8 cellular contexts compared by ENCODE assay signal in the genomic region with DNA sequence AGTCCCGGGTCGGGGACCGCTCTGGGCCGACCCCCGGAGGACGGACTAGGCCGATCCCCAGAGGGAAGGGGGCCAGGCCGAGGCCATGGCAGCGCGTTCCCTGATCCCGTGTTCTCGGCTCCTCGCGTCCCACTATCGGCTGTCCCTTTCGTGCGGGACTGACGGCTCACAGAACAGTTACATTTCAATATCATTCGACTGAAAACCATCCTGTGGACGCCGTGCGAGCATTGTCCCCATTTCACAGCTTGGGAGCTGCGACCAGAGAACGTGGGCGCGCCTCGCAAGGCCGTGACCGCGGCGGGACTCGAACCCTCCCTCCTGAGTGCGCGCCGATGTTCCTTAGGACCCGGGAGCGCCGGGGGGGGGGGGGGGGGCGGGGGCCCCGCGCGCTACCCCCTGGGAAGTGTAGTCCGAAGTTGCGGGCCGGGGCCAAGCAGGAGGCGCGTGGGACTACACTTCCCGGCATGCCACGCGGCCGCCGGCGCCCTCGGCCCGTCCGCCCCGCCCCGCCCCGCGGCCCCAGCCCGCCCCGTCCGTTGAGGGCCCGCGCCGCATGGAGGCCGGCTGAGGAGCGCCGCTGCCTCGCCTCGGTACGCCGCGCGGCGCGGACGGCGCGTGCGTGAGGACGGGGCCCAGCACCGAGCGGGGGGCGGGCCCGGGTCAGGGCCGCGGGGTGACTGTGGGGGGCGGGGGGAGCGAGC. TPM values are rescaled to one million over a fixed set of nuclear protein-coding genes. Genes with fewer than 3 reads are reported as not detected.
DNase-seq lines count a peak whose midpoint lies in the region; ATAC-seq and TF ChIP-seq lines count a peak whose summit lies in the region.

A gene with protein sequence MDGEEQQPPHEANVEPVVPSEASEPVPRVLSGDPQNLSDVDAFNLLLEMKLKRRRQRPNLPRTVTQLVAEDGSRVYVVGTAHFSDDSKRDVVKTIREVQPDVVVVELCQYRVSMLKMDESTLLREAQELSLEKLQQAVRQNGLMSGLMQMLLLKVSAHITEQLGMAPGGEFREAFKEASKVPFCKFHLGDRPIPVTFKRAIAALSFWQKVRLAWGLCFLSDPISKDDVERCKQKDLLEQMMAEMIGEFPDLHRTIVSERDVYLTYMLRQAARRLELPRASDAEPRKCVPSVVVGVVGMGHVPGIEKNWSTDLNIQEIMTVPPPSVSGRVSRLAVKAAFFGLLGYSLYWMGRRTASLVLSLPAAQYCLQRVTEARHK (plus strand): TSS at position 530 of the 704 bp plus-strand sequence. CDS start 7,148 bp downstream, outside the sequence.

- TF ChIP-seq CTCF in stomach (IDR thresholded peaks at IDR 0.05) = no peak

- ATAC-seq in GM19023 (IDR thresholded peaks at IDR 0.05; ENCODE audit: unreplicated experiment) = peak; percentile 40

- H3K4me1 ChIP-seq in neuron (ENCODE audit: insufficient read depth, low read length) (peaks cover 5% of the 10 kb centered on the region), stomach (peaks cover 42 to 78% (median 76%) of the 10 kb centered on the region in 4 donors)

- no peak for TF ChIP-seq POLR2A in stomach (IDR thresholded peaks at IDR 0.05)

- H3K27ac ChIP-seq in SK-N-MC = 0 out of 2 replicates have a peak within 1 kb of the TSS, but pooled peaks have one; percentile 44
- H3K27ac ChIP-seq in stomach = peak within 1 kb of the TSS; percentile 71 to 89 (median 85)

- WGBS in stomach, 5 donors = 2 to 3% (median 2%) methylated on average over 28 to 74 of the region's 90 CpGs

- H3K36me3 ChIP-seq in SK-N-MC (ENCODE audit: insufficient read depth, low read length) = no peaks in the 10 kb centered on the region; the same call in 1 of the 2 replicates
- H3K36me3 ChIP-seq in neuron (ENCODE audit: insufficient read depth, low read length) = no peaks in the 10 kb centered on the region
- peaks cover 0 to 5% (median 0%) of the 10 kb centered on the region in 4 donors for H3K36me3 ChIP-seq in stomach

- H3K27me3 ChIP-seq in neuron (ENCODE audit: insufficient read depth, low read length) (no peaks in the 10 kb centered on the region), stomach (peaks cover 0 to 3% (median 0%) of the 10 kb centered on the region in 3 donors)

- intact Hi-C loops in stomach (cut with DNase I; ENCODE audit: low total_unique reads) = no loop called here

- no peak for TF ChIP-seq EP300 in stomach (IDR thresholded peaks at IDR 0.05)

- H3K9ac ChIP-seq in SK-N-MC (ENCODE audit: insufficient read length) = peak within 1 kb of the TSS; percentile 88

- in situ Hi-C loops in ACHN (cut with HindIII; ENCODE audit: low pct_ligation_motif_present, low pct_unique_long_range_greater_than_20kb, low sequenced_read_pairs) (no loop called here), KBM-7 (cut with MboI; ENCODE audit: low pct_unique_long_range_greater_than_20kb, low sequenced_read_pairs) (no loop called here)

- H3K9me3 ChIP-seq in SK-N-MC (ENCODE audit: low read depth, low read length) = no peaks in the 10 kb centered on the region
- H3K9me3 ChIP-seq in neuron (ENCODE audit: low read length) = no peaks in the 10 kb centered on the region
- H3K9me3 ChIP-seq in stomach = no peaks in the 10 kb centered on the region

- H2AFZ ChIP-seq in neuron (ENCODE audit: low read depth, low read length) = peak within 1 kb of the TSS; percentile 43

- DNase-seq in ACHN = peak; percentile 86
- peak; percentile 62 for DNase-seq in KBM-7
- peak; percentile 16 for DNase-seq in SK-N-MC (ENCODE audit: low read depth, low spot score)
- DNase-seq in activated naive CD4-positive, alpha-beta T cell treated with Interleukin-2 at 50 U/mL for 16 hours = peak; percentile 89
- peak; percentile 67 for DNase-seq in foreskin melanocyte
- peak; percentile 92 for DNase-seq in stomach

- H3K4me3 ChIP-seq in SK-N-MC (peak within 1 kb of the TSS; percentile 81), neuron (ENCODE audit: low read length) (peak within 1 kb of the TSS; percentile 70), stomach (peak within 1 kb of the TSS; percentile 72 to 90 (median 74))

RNA-seq across cellular contexts. Expression of the gene that starts here (rescaled TPM):
- 100 to 1,000 TPM in 2 of 5 donors, 10 to 100 TPM in 3; 13.2 to 245 (median 56.7) TPM for total RNA-seq in stomach
- 10 to 100 TPM; 41.4 to 46.4 (median 45.5) TPM for polyA plus RNA-seq in stomach

Comparison
In these comparisons a context has a peak if more than half of its experiments do, and no peak if none do; other contexts are left out.
1. Peak in every context shown above with its lines: DNase-seq, ATAC-seq, H3K4me3 ChIP-seq and H3K27ac ChIP-seq.
2. DNase-seq: peak in every context shown above with its lines; median percentile 92 in stomach; 89 in activated naive CD4-positive, alpha-beta T cell treated with Interleukin-2 at 50 U/mL for 16 hours; 86 in ACHN; 67 in foreskin melanocyte; 62 in KBM-7; 16 in SK-N-MC.